Comparison of ENCODE assay signal across 1 cellular context in the genomic region with DNA sequence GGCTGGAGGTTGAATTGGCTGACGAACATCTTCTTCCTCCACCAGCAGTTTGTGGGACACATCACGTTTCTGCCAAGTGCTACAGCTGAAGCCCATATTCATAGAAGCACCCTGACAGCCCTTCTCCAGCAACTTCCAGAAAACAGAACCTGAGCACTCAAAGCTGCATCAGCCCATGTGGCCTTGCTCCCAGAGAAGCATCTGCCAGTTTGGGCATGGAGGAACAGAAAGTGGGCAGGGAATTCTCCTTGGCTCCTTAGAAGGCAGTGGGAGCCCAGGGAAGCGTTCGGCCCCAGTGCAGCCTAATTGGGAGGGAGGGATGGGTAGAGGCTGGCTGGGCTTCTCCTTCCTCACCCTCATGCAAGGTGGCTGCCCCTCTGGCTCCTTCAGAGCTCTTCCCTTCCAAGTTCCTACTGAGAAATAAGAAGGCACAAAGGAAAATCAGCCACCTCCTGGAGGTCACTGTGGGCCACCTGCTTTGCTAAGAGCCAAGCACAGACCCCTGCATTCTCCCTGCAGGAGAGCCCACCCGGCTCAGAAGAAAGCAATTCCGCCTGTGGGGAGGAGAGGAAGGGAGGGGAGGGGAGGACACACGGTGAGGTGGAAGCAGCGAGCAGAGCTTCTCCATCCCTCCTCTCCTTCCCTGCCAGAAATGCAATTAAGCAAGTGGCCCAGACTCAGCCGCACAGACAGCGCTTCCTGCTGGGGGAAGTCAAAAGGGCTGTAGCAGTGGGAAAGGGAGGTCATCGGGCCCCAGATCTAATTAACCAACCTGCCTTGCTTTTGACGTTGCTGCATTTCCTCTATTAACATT.
TF ChIP-seq lines count a peak whose summit lies in the region.

No MANE protein-coding gene starts in this region.

TF ChIP-seq in endothelial cell of umbilical vein, 7 proteins besides CTCF, POLR2A, EP300 and RAD21:
- TF ChIP-seq GATA2 (IDR thresholded peaks at IDR 0.05; ENCODE audit: insufficient read depth, insufficient read length, low read depth, low read length) (no peak), MYC (IDR thresholded peaks at IDR 0.05; ENCODE audit: low read depth, low read length) (no peak), POLR2AphosphoS5 (IDR thresholded peaks at IDR 0.05; ENCODE audit: insufficient read depth, low read depth, low read length) (no peak), JUN (IDR thresholded peaks at IDR 0.05; ENCODE audit: borderline replicate concordance, insufficient read depth, insufficient read length, low read depth) (no peak), EZH2 (IDR thresholded peaks at IDR 0.05; ENCODE audit: borderline replicate concordance, low read depth, low read length, severe bottlenecking) (no peak), FOS (IDR thresholded peaks at IDR 0.05; ENCODE audit: borderline replicate concordance, insufficient read depth, low read length) (no peak)
- TF ChIP-seq, protein P1, sequence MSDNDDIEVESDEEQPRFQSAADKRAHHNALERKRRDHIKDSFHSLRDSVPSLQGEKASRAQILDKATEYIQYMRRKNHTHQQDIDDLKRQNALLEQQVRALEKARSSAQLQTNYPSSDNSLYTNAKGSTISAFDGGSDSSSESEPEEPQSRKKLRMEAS (IDR thresholded peaks at IDR 0.05; ENCODE audit: insufficient read depth, insufficient read length): no peak
